Comparison of ENCODE assay signal across 8 cellular contexts in genomic region chr14:103103461-103104388, GRCh38. TPM values are rescaled to one million over a fixed set of nuclear protein-coding genes. Genes with fewer than 3 reads are reported as not detected.
DNase-seq lines count a peak whose midpoint lies in the region; ATAC-seq, FAIRE-seq and TF ChIP-seq lines count a peak whose summit lies in the region.

No MANE protein-coding gene starts in this region.

- H3K4me3 Mint-ChIP-seq in activated T-cell treated with anti-CD3 and anti-CD28 coated beads, Interleukin-2, amount 50 U/mL, for 4 hours, result peak overlapping the region; percentile 19
- no peak overlapping the region for H3K4me3 Mint-ChIP-seq in activated T-cell treated with anti-CD3 and anti-CD28 coated beads, Interleukin-2, amount 50 U/mL, for 24 hours
- H3K4me3 Mint-ChIP-seq in endodermal cell (no peak overlapping the region), T-cell (no peak overlapping the region)

- H2AFZ ChIP-seq in hepatocyte, result no peak overlapping the region

- H3K36me3 Mint-ChIP-seq in activated T-cell treated with anti-CD3 and anti-CD28 coated beads, Interleukin-2, amount 50 U/mL, for 4 hours (ENCODE audit: insufficient read depth), result no peaks in the 10 kb centered on the region
- no peaks in the 10 kb centered on the region for H3K36me3 Mint-ChIP-seq in activated T-cell treated with anti-CD3 and anti-CD28 coated beads, Interleukin-2, amount 50 U/mL, for 24 hours (ENCODE audit: low read depth)
- H3K36me3 Mint-ChIP-seq in endodermal cell (ENCODE audit: low read depth), result no peaks in the 10 kb centered on the region
- no peaks in the 10 kb centered on the region for H3K36me3 Mint-ChIP-seq in T-cell

- no peaks in the 10 kb centered on the region for H4K20me1 ChIP-seq in hepatocyte (ENCODE audit: insufficient read depth, poor library complexity, severe bottlenecking)

- no peak overlapping the region for H3K9ac ChIP-seq in endodermal cell (ENCODE audit: extremely low read depth, low read length, poor library complexity, severe bottlenecking)

- no peak for TF ChIP-seq CTCF in endodermal cell (conservative IDR thresholded peaks at IDR 0.05)
- TF ChIP-seq CTCF in pancreas (IDR thresholded peaks at IDR 0.05), result no peak
- TF ChIP-seq CTCF in hepatocyte (IDR thresholded peaks at IDR 0.05; ENCODE audit: poor library complexity), result no peak

- no peak overlapping the region for H3K27ac Mint-ChIP-seq in activated T-cell treated with anti-CD3 and anti-CD28 coated beads, Interleukin-2, amount 50 U/mL, for 24 hours
- H3K27ac Mint-ChIP-seq in endodermal cell (no peak overlapping the region), T-cell (peak overlapping the region in 1 of 2 donors; percentile 27)

- no peak overlapping the region for H3K4me2 ChIP-seq in hepatocyte

- H3K27ac ChIP-seq in endodermal cell (ENCODE audit: low read depth, low read length) (no peak overlapping the region), pancreas (no peak overlapping the region), hepatocyte (no peak overlapping the region)

- H3K36me3 ChIP-seq in endodermal cell (ENCODE audit: control insufficient read depth, insufficient read depth, low read length) (no peaks in the 10 kb centered on the region), pancreas (no peaks in the 10 kb centered on the region), hepatocyte (replicated peaks; ENCODE audit: insufficient read depth, low read depth) (no peaks in the 10 kb centered on the region)

- no peaks in the 10 kb centered on the region for H3K9me2 ChIP-seq in hepatocyte (replicated peaks; ENCODE audit: insufficient read depth)

- DNase-seq in activated T-cell treated with anti-CD3 and anti-CD28 coated beads, Interleukin-2, amount 50 U/mL, for 4 hours, result no peak
- no peak for DNase-seq in activated T-cell treated with anti-CD3 and anti-CD28 coated beads, Interleukin-2, amount 50 U/mL, for 24 hours
- DNase-seq in NCI-H748 (lab: John Stamatoyannopoulos, UW; ENCODE audit: unreplicated experiment), result peak; percentile 84
- DNase-seq in endodermal cell, result peak; percentile 79
- DNase-seq in pancreas, result peak; percentile 67 to 88 (median 75)
- no peak for DNase-seq in T-cell
- no peak for DNase-seq in hepatocyte (ENCODE audit: low spot score)

- POLR2A ChIA-PET in T-cell (lab: Charles Lee), result no interaction called here

- H3K4me1 Mint-ChIP-seq in activated T-cell treated with anti-CD3 and anti-CD28 coated beads, Interleukin-2, amount 50 U/mL, for 4 hours (ENCODE audit: low read depth), result peaks cover 8% of the 10 kb centered on the region
- peaks cover 8% of the 10 kb centered on the region for H3K4me1 Mint-ChIP-seq in activated T-cell treated with anti-CD3 and anti-CD28 coated beads, Interleukin-2, amount 50 U/mL, for 24 hours (ENCODE audit: low read depth)
- H3K4me1 Mint-ChIP-seq in endodermal cell (peaks cover 6% of the 10 kb centered on the region), T-cell (peaks cover 11 to 17% (median 12%) of the 10 kb centered on the region in 3 donors)

- CTCF ChIA-PET in T-cell (lab: Charles Lee), result interaction anchor here (1.3 to 1.4 kb wide), 2 partner anchors 8 to 189 kb away, joined by 6 to 12 read pairs; no protein-coding TSS in a partner anchor

- 18 to 25% methylated on average over 26 to 68 of the region's 68 CpGs for WGBS in endodermal cell (ENCODE audit: insufficient coverage in 1 of 2, insufficient read length in 1 of 2), 2 experiments
- WGBS in pancreas, 2 donors, result 13 to 16% methylated on average over 46 to 68 of the region's 68 CpGs
- 78% methylated on average over 49 of the region's 68 CpGs for WGBS in hepatocyte (ENCODE audit: low lambda C conversion rate, missing lambda C conversion rate)

- H3K9me3 ChIP-seq in endodermal cell (ENCODE audit: control insufficient read depth, low read length) (no peaks in the 10 kb centered on the region), pancreas (no peaks in the 10 kb centered on the region), hepatocyte (ENCODE audit: low read depth) (no peaks in the 10 kb centered on the region)

- H3K27me3 ChIP-seq in endodermal cell (ENCODE audit: control insufficient read depth, insufficient read depth, low read length, poor library complexity, severe bottlenecking), result peaks cover 26% of the 10 kb centered on the region
- no peaks in the 10 kb centered on the region for H3K27me3 ChIP-seq in pancreas
- no peaks in the 10 kb centered on the region for H3K27me3 ChIP-seq in hepatocyte

- H3K27me3 Mint-ChIP-seq in activated T-cell treated with anti-CD3 and anti-CD28 coated beads, Interleukin-2, amount 50 U/mL, for 4 hours (ENCODE audit: low read depth), result peaks cover 53% of the 10 kb centered on the region
- H3K27me3 Mint-ChIP-seq in activated T-cell treated with anti-CD3 and anti-CD28 coated beads, Interleukin-2, amount 50 U/mL, for 24 hours, result peaks cover 60% of the 10 kb centered on the region
- H3K27me3 Mint-ChIP-seq in endodermal cell (ENCODE audit: insufficient read depth) (peaks cover 45% of the 10 kb centered on the region), T-cell (peaks cover 27 to 49% of the 10 kb centered on the region in 2 donors)

- no peaks in the 10 kb centered on the region for H3K79me2 ChIP-seq in hepatocyte

- intact Hi-C loops in pancreas (cut with DNase I), result loop anchor here in 2 of 3 donors (10.0 kb wide), 2 partner anchors 81 to 191 kb away; no protein-coding TSS in a partner anchor

- no peak for ATAC-seq in activated T-cell treated with anti-CD3 and anti-CD28 coated beads, Interleukin-2, amount 50 U/mL, for 4 hours
- ATAC-seq in pancreas (peak; percentile 45 to 62 (median 61)), T-cell (replicated peaks in 1 of 4) (no peak), GM18867 (IDR thresholded peaks at IDR 0.05; ENCODE audit: unreplicated experiment) (no peak)

- no peak overlapping the region for H3K4me3 ChIP-seq in endodermal cell (ENCODE audit: low read length)
- H3K4me3 ChIP-seq in pancreas, result peak overlapping the region in 2 of 4 donors; percentile 11 to 19
- no peak overlapping the region for H3K4me3 ChIP-seq in hepatocyte

- H3K4me1 ChIP-seq in endodermal cell (ENCODE audit: control insufficient read depth, insufficient read depth, low read length) (peaks cover 8% of the 10 kb centered on the region), pancreas (peaks cover 12 to 16% (median 13%) of the 10 kb centered on the region in 3 donors), hepatocyte (ENCODE audit: insufficient read depth) (peaks cover 32% of the 10 kb centered on the region)

- no peak for FAIRE-seq in pancreas (lab: Jason Lieb, UNC)

- no peaks in the 10 kb centered on the region for H3K9me3 Mint-ChIP-seq in activated T-cell treated with anti-CD3 and anti-CD28 coated beads, Interleukin-2, amount 50 U/mL, for 4 hours
- H3K9me3 Mint-ChIP-seq in activated T-cell treated with anti-CD3 and anti-CD28 coated beads, Interleukin-2, amount 50 U/mL, for 24 hours, result no peaks in the 10 kb centered on the region
- H3K9me3 Mint-ChIP-seq in endodermal cell (peaks cover 3% of the 10 kb centered on the region), T-cell (no peaks in the 10 kb centered on the region)

RNA-seq across cellular contexts. Expression of gene EXOC3L4, which starts 9.2 kb away (rescaled TPM):
- not detected for total RNA-seq in activated T-cell treated with anti-CD3 and anti-CD28 coated beads, Interleukin-2, amount 50 U/mL, for 4 hours
- total RNA-seq in endodermal cell, result 1 to 10 TPM; 2.5 to 3.6 TPM
- polyA plus RNA-seq in endodermal cell (2013, experiment 1 of 2), result 0.21 TPM
- polyA plus RNA-seq in endodermal cell (2013, experiment 2 of 2), result not detected
- 1 to 10 TPM in 4 of 6 donors, under 1 TPM in 2; 0.63 to 6.2 (median 1.3) TPM for total RNA-seq in pancreas
- polyA plus RNA-seq in pancreas, result 1 to 10 TPM; 5.0 to 8.9 TPM
- under 1 TPM in 1 of 5 donors, not detected in 4; 0.25 TPM for total RNA-seq in T-cell
- total RNA-seq in hepatocyte, result 12.4 and 35.3 TPM in 2 replicates
- 31.0 and 40.3 TPM in 2 replicates for polyA plus RNA-seq in hepatocyte

RNA-seq across cellular contexts. Expression of gene TNFAIP2, which starts 19.5 kb away (rescaled TPM):
- 10 to 100 TPM in 1 of 3 donors, 1 to 10 TPM in 2; 1.4 to 10.4 (median 6.4) TPM for total RNA-seq in activated T-cell treated with anti-CD3 and anti-CD28 coated beads, Interleukin-2, amount 50 U/mL, for 4 hours
- total RNA-seq in endodermal cell (10 to 100 TPM; 16.8 to 19.4 TPM), pancreas (100 to 1,000 TPM in 1 of 6 donors, 10 to 100 TPM in 3, 1 to 10 TPM in 2; 7.0 to 188 (median 27.7) TPM), T-cell (1 to 10 TPM in 4 of 5 donors, under 1 TPM in 1; 0.93 to 2.1 (median 1.0) TPM), hepatocyte (14.0 and 16.0 TPM in 2 replicates)
- polyA plus RNA-seq in endodermal cell (2013, experiment 1 of 2), result 57.6 TPM
- polyA plus RNA-seq in endodermal cell (2013, experiment 2 of 2), result 59.4 TPM
- polyA plus RNA-seq in pancreas (100 to 1,000 TPM; 123 to 288 TPM), hepatocyte (14.2 and 28.2 TPM in 2 replicates)

RNA-seq across cellular contexts. Expression of gene LBHD2, which starts 19.7 kb away (rescaled TPM):
- total RNA-seq in activated T-cell treated with anti-CD3 and anti-CD28 coated beads, Interleukin-2, amount 50 U/mL, for 4 hours, result not detected
- total RNA-seq in endodermal cell, result not detected
- polyA plus RNA-seq in endodermal cell (2013, experiment 1 of 2), result not detected
- polyA plus RNA-seq in endodermal cell (2013, experiment 2 of 2), result not detected
- total RNA-seq in pancreas, result not detected
- not detected for polyA plus RNA-seq in pancreas
- total RNA-seq in T-cell, result not detected
- total RNA-seq in hepatocyte, result not detected in 2 replicates
- 0.21 TPM in 1 of 2 replicates, not detected in the other for polyA plus RNA-seq in hepatocyte

RNA-seq across cellular contexts. Expression of gene CDC42BPB, which starts 46.4 kb away (rescaled TPM):
- total RNA-seq in activated T-cell treated with anti-CD3 and anti-CD28 coated beads, Interleukin-2, amount 50 U/mL, for 4 hours, result 1 to 10 TPM; 2.8 to 6.6 (median 5.1) TPM
- 100 to 1,000 TPM; 120 to 123 TPM for total RNA-seq in endodermal cell
- 82.7 TPM for polyA plus RNA-seq in endodermal cell (2013, experiment 1 of 2)
- polyA plus RNA-seq in endodermal cell (2013, experiment 2 of 2), result 80.3 TPM
- 10 to 100 TPM; 27.2 to 45.5 (median 31.0) TPM for total RNA-seq in pancreas
- 10 to 100 TPM; 33.5 to 34.5 TPM for polyA plus RNA-seq in pancreas
- 10 to 100 TPM in 3 of 5 donors, 1 to 10 TPM in 2; 5.3 to 17.5 (median 11.2) TPM for total RNA-seq in T-cell
- 41.7 and 60.6 TPM in 2 replicates for total RNA-seq in hepatocyte
- polyA plus RNA-seq in hepatocyte, result 9.4 and 10.2 TPM in 2 replicates

Comparison
In these comparisons a context has a peak if more than half of its experiments do, and no peak if none do; other contexts are left out.
1. ATAC-seq: peak in pancreas (4 of 4); none in activated T-cell treated with anti-CD3 and anti-CD28 coated beads, Interleukin-2, amount 50 U/mL, for 4 hours (0 of 2), T-cell (0 of 4) and GM18867 (single experiment).
2. DNase-seq: peak in NCI-H748 (single experiment), endodermal cell (single experiment) and pancreas (6 of 6); none in activated T-cell treated with anti-CD3 and anti-CD28 coated beads, Interleukin-2, amount 50 U/mL, for 4 hours (single experiment), activated T-cell treated with anti-CD3 and anti-CD28 coated beads, Interleukin-2, amount 50 U/mL, for 24 hours (single experiment), T-cell (0 of 34) and hepatocyte (single experiment).